In the genomic region with DNA sequence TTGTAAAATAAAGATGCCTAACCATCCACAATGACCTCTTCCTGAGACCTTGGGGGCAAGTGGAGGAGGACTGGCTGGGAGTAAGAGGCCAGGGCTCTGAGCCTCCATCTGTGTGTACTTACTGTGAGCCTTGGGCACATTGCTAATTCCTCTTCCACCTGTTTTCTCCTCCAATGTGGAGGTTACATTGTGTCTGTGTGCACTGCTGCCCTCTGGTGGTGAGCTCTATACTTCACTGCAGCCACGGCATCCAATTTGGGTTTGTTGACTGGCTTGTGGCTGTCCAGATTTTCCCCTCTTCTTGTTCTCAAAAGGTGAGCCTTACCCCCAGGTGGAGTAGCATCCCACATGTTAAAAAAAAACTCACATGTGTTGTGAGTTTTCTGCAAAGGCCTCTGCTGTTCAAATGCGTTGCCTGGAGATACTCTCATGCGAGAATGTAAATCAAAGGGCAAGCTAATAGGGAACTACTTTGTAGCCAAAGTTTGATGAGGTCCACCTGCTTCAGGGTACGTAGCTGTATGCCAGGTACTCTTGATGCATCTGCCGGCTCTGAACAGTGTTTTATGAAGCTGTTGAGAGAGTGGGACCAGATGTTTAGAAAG, we compare ENCODE assay signal across 9 cellular contexts.
A peak's percentile ranks its signal among the peaks of the same experiment; 100 is the strongest.
DNase-seq lines count a peak whose midpoint lies in the region; TF ChIP-seq lines count a peak whose summit lies in the region.
"Had no signal": no experiment of that assay in that cellular context is flagged by ENCODE, and none has a peak within 500 bp of the region (broad histone marks: within the 10 kb centered on the region; RNA-seq: fewer than 3 reads in every experiment).

No MANE protein-coding gene starts in this region.

- DNase-seq in COLO668 (lab: John Stamatoyannopoulos, UW; ENCODE audit: unreplicated experiment) = peak; percentile 62
- peak; percentile 76 for DNase-seq in GM20000 (ENCODE audit: low spot score)
- DNase-seq in HUDEP-2 (lab: John Stamatoyannopoulos, UW; ENCODE audit: unreplicated experiment in 76 of 76) = peak in 49 of 76 experiments; percentile 1 to 64 (median 28)
- DNase-seq in Peyer's patch = peak; percentile 72 to 87 (median 73)
- peak; percentile 34 for DNase-seq in activated T-helper 1 cell treated with anti-CD3 and anti-CD28 coated beads, Interleukin-12 subunit alpha, Interleukin-12 subunit beta, Interleukin-2, Interleukin-4 antibody, amounts not matched to agents 30 ng/mL and 10 ng/mL and 1 ng/mL, durations not matched to agents 14 hours and 24 hours and 36 hours (ENCODE audit: low spot score)
- peak; percentile 37 for DNase-seq in fibroblast of the conjunctiva (ENCODE audit: low read depth)
- DNase-seq in non-pigmented ciliary epithelial cell (ENCODE audit: low read depth) = peak; percentile 8
- DNase-seq in superior temporal gyrus (ENCODE audit: extremely low spot score) = peak; percentile 85

- H3K9me3 ChIP-seq in Peyer's patch = no peaks in the 10 kb centered on the region

- H3K27me3 ChIP-seq in Peyer's patch = no peaks in the 10 kb centered on the region

- intact Hi-C loops in activated T-helper 1 cell treated with anti-CD3 and anti-CD28 coated beads, Interleukin-12 subunit alpha, Interleukin-12 subunit beta, Interleukin-2, Interleukin-4 antibody, amounts not matched to agents 30 ng/mL and 10 ng/mL and 1 ng/mL, durations not matched to agents 14 hours and 24 hours and 36 hours (cut with micrococcal nuclease) = loop anchor here (1.0 to 2.0 kb wide), 4 partner anchors 182 to 302 kb away; no protein-coding TSS in a partner anchor

- no peak overlapping the region for H3K27ac Mint-ChIP-seq in activated T-helper 1 cell treated with anti-CD3 and anti-CD28 coated beads, Interleukin-12 subunit alpha, Interleukin-12 subunit beta, Interleukin-2, Interleukin-4 antibody, amounts not matched to agents 30 ng/mL and 10 ng/mL and 1 ng/mL, durations not matched to agents 14 hours and 24 hours and 36 hours
- H3K27ac Mint-ChIP-seq: activated naive CD8-positive, alpha-beta T cell had no signal

- no peaks in the 10 kb centered on the region for H3K4me1 ChIP-seq in Peyer's patch

- no peak overlapping the region for H3K4me3 ChIP-seq in Peyer's patch

- peaks cover 9% of the 10 kb centered on the region for H3K27me3 Mint-ChIP-seq in activated T-helper 1 cell treated with anti-CD3 and anti-CD28 coated beads, Interleukin-12 subunit alpha, Interleukin-12 subunit beta, Interleukin-2, Interleukin-4 antibody, amounts not matched to agents 30 ng/mL and 10 ng/mL and 1 ng/mL, durations not matched to agents 14 hours and 24 hours and 36 hours (ENCODE audit: insufficient read depth)

- H3K4me3 Mint-ChIP-seq in activated T-helper 1 cell treated with anti-CD3 and anti-CD28 coated beads, Interleukin-12 subunit alpha, Interleukin-12 subunit beta, Interleukin-2, Interleukin-4 antibody, amounts not matched to agents 30 ng/mL and 10 ng/mL and 1 ng/mL, durations not matched to agents 14 hours and 24 hours and 36 hours = no peak overlapping the region
- H3K4me3 Mint-ChIP-seq: activated naive CD8-positive, alpha-beta T cell had no signal

- no peaks in the 10 kb centered on the region for H3K36me3 ChIP-seq in Peyer's patch

- no peaks in the 10 kb centered on the region for H3K9me3 Mint-ChIP-seq in activated T-helper 1 cell treated with anti-CD3 and anti-CD28 coated beads, Interleukin-12 subunit alpha, Interleukin-12 subunit beta, Interleukin-2, Interleukin-4 antibody, amounts not matched to agents 30 ng/mL and 10 ng/mL and 1 ng/mL, durations not matched to agents 14 hours and 24 hours and 36 hours

- no peaks in the 10 kb centered on the region for H3K36me3 Mint-ChIP-seq in activated T-helper 1 cell treated with anti-CD3 and anti-CD28 coated beads, Interleukin-12 subunit alpha, Interleukin-12 subunit beta, Interleukin-2, Interleukin-4 antibody, amounts not matched to agents 30 ng/mL and 10 ng/mL and 1 ng/mL, durations not matched to agents 14 hours and 24 hours and 36 hours (ENCODE audit: low read depth)
- H3K36me3 Mint-ChIP-seq: activated naive CD8-positive, alpha-beta T cell had no signal

- TF ChIP-seq POLR2A in Peyer's patch (IDR thresholded peaks at IDR 0.05) = no peak

- TF ChIP-seq CTCF in GM20000 (IDR thresholded peaks at IDR 0.05; ENCODE audit: extremely low read depth, missing control alignments) = peak; percentile 92
- peak; percentile 53 to 82 (median 78) for TF ChIP-seq CTCF in Peyer's patch (IDR thresholded peaks at IDR 0.05)

- no peak overlapping the region for H3K27ac ChIP-seq in Peyer's patch

- H3K4me1 Mint-ChIP-seq in activated T-helper 1 cell treated with anti-CD3 and anti-CD28 coated beads, Interleukin-12 subunit alpha, Interleukin-12 subunit beta, Interleukin-2, Interleukin-4 antibody, amounts not matched to agents 30 ng/mL and 10 ng/mL and 1 ng/mL, durations not matched to agents 14 hours and 24 hours and 36 hours (ENCODE audit: low read depth) = no peaks in the 10 kb centered on the region

Comparison
In these comparisons a context has a peak if more than half of its experiments do, and no peak if none do; other contexts are left out.
1. DNase-seq: peak in every context shown above with its lines; median percentile 85 in superior temporal gyrus; 76 in GM20000; 73 in Peyer's patch; 62 in COLO668; 37 in fibroblast of the conjunctiva; 34 in activated T-helper 1 cell treated with anti-CD3 and anti-CD28 coated beads, Interleukin-12 subunit alpha, Interleukin-12 subunit beta, Interleukin-2, Interleukin-4 antibody, amounts not matched to agents 30 ng/mL and 10 ng/mL and 1 ng/mL, durations not matched to agents 14 hours and 24 hours and 36 hours; 28 in HUDEP-2; 8 in non-pigmented ciliary epithelial cell.